ENCODE assay signal across 26 cellular contexts in the genomic region with DNA sequence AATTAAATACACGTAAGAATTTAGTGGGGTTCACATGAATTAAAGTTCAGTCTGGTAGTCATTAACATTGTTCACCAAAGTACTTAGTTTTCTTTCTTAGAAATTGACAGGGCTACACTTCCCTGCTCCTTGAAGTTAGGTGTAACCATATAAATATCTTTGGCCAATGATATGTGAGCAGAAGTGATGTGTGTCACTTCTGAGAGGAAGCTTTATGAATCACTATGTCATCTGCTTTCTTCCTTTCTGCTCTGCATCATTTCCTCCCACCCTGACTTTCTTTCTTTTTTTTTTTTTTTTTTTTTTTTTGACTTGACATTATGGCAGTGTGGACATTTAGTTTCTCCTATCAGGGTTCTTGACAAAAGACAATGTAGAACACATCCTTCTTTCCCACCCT.
"Had no signal": no experiment of that assay in that cellular context is flagged by ENCODE, and none has a peak within 500 bp of the region (broad histone marks: within the 10 kb centered on the region; RNA-seq: fewer than 3 reads in every experiment).

No MANE protein-coding gene starts in this region.

- H3K27ac Mint-ChIP-seq: naive thymus-derived CD8-positive, alpha-beta T cell; nephron progenitor cell; stimulated activated effector memory CD8-positive, alpha-beta T cell treated with anti-CD3 and anti-CD28 coated beads, Interleukin-12 subunit alpha, Interleukin-12 subunit beta, amount 100 ng/mL, for 72 hours had no signal

- H3K36me3 ChIP-seq: esophagus muscularis mucosa, gastroesophageal sphincter, heart left ventricle, left lung, prostate gland, right atrium auricular region, sigmoid colon, stomach, thyroid gland, vagina had no signal

- H3K27me3 ChIP-seq: esophagus muscularis mucosa, foreskin keratinocyte, gastroesophageal sphincter, heart left ventricle, hepatocyte, left lung, right atrium auricular region, sigmoid colon, stomach, thyroid gland, vagina had no signal

- H3K4me1 ChIP-seq: esophagus muscularis mucosa, foreskin keratinocyte, gastroesophageal sphincter, heart left ventricle, left lung, prostate gland, right atrium auricular region, stomach, thyroid gland, vagina had no signal

- H3K4me3 ChIP-seq: dorsolateral prefrontal cortex, esophagus muscularis mucosa, gastroesophageal sphincter, heart left ventricle, hepatocyte, left lung, prostate gland, right atrium auricular region, sigmoid colon, stomach, thyroid gland, vagina had no signal

- H3K36me3 Mint-ChIP-seq: stimulated activated effector memory CD8-positive, alpha-beta T cell treated with anti-CD3 and anti-CD28 coated beads, Interleukin-12 subunit alpha, Interleukin-12 subunit beta, amount 100 ng/mL, for 72 hours had no signal

- H3K9me3 ChIP-seq: prostate gland, thyroid gland, vagina had no signal

- H3K27ac ChIP-seq: dorsolateral prefrontal cortex, esophagus muscularis mucosa, foreskin keratinocyte, gastroesophageal sphincter, heart left ventricle, hepatocyte, left lung, prostate gland, right atrium auricular region, sigmoid colon, stomach, thyroid gland, vagina had no signal

- DNase-seq: cortex of kidney; dorsolateral prefrontal cortex; effector CD4-positive, alpha-beta T cell; foreskin keratinocyte; heart left ventricle; kidney; left cardiac atrium; left lung; mammary epithelial cell; naive thymus-derived CD8-positive, alpha-beta T cell; nephron progenitor cell; nucleus accumbens; sigmoid colon; stimulated activated CD4-positive, alpha-beta T cell treated with anti-CD3 and anti-CD28 coated beads, Interleukin-2, amount 100 ng/mL, for 24 hours; stimulated activated CD4-positive, alpha-beta T cell treated with anti-CD3 and anti-CD28 coated beads, Interleukin-4, amount 100 ng/mL, for 24 hours; stimulated activated naive CD4-positive, alpha-beta T cell treated with Interleukin-2 at 50 U/mL for 16 hours; stomach; thyroid gland; trophoblast cell had no signal

- H3K4me1 Mint-ChIP-seq: naive thymus-derived CD8-positive, alpha-beta T cell; nephron progenitor cell; stimulated activated effector memory CD8-positive, alpha-beta T cell treated with anti-CD3 and anti-CD28 coated beads, Interleukin-12 subunit alpha, Interleukin-12 subunit beta, amount 100 ng/mL, for 72 hours had no signal

- H3K4me3 Mint-ChIP-seq: naive thymus-derived CD8-positive, alpha-beta T cell; nephron progenitor cell; stimulated activated effector memory CD8-positive, alpha-beta T cell treated with anti-CD3 and anti-CD28 coated beads, Interleukin-12 subunit alpha, Interleukin-12 subunit beta, amount 100 ng/mL, for 72 hours had no signal
